In the genomic region with DNA sequence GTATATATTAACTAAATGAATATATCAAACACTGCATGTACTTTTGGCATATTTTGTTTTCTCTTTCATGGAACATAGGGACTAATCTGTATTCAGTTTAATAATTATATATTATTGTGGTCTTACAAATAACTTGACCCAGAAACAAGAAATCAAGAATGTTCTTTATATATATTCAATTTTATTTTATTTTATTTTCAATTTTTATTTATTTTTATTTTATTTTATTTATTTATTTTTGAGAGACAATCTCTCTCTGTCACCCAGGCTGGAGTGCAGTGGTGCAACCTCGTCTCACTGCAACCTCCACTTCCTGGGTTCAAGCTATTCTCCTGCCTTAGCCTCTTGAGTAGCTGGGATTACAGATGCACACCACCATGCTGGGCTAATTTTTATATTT, we compare ENCODE assay signal across 26 cellular contexts.
"Had no signal": no experiment of that assay in that cellular context is flagged by ENCODE, and none has a peak within 500 bp of the region (broad histone marks: within the 10 kb centered on the region; RNA-seq: fewer than 3 reads in every experiment).

No MANE protein-coding gene starts in this region.

- H3K9me3 ChIP-seq: colonic mucosa, esophagus muscularis mucosa, esophagus squamous epithelium, gastrocnemius medialis, gastroesophageal sphincter, heart left ventricle had no signal

- H3K27me3 ChIP-seq: colonic mucosa, dorsolateral prefrontal cortex, esophagus squamous epithelium, foreskin keratinocyte, gastrocnemius medialis, heart left ventricle, hepatocyte had no signal

- FAIRE-seq: endometrium, endothelial cell of umbilical vein had no signal

- H3K4me1 Mint-ChIP-seq: endodermal cell had no signal

- H3K36me3 ChIP-seq: colonic mucosa, esophagus muscularis mucosa, esophagus squamous epithelium, gastrocnemius medialis, gastroesophageal sphincter, heart left ventricle had no signal

- H3K27ac ChIP-seq: colonic mucosa, coronary artery, dorsolateral prefrontal cortex, epithelial cell of prostate, esophagus muscularis mucosa, esophagus squamous epithelium, foreskin keratinocyte, gastrocnemius medialis, gastroesophageal sphincter, heart left ventricle, hepatocyte had no signal

- DNase-seq: colonic mucosa; cortex of kidney; dermis blood vessel endothelial cell; dorsolateral prefrontal cortex; effector CD4-positive, alpha-beta T cell; effector CD8-positive, alpha-beta T cell; effector memory CD4-positive, alpha-beta T cell; effector memory CD8-positive, alpha-beta T cell; endodermal cell; erythroblast; esophagus squamous epithelium; foreskin fibroblast; foreskin keratinocyte; foreskin melanocyte; gastrocnemius medialis; glutamatergic neuron; heart left ventricle had no signal

- H3K27ac Mint-ChIP-seq: dendritic cell treated with granulocyte-macrophage colony-stimulating factor and Interleukin-4, amounts not matched to agents 40 ng/mL and 50 ng/mL, for 4 days; effector memory CD8-positive, alpha-beta T cell; endodermal cell had no signal

- H3K27me3 Mint-ChIP-seq: dendritic cell treated with granulocyte-macrophage colony-stimulating factor and Interleukin-4, amounts not matched to agents 40 ng/mL and 50 ng/mL, for 4 days; effector memory CD8-positive, alpha-beta T cell had no signal

- H3K4me3 Mint-ChIP-seq: dendritic cell treated with granulocyte-macrophage colony-stimulating factor and Interleukin-4, amounts not matched to agents 40 ng/mL and 50 ng/mL, for 4 days; effector memory CD8-positive, alpha-beta T cell; endodermal cell had no signal

- H3K4me3 ChIP-seq: colonic mucosa, coronary artery, dorsolateral prefrontal cortex, esophagus muscularis mucosa, esophagus squamous epithelium, gastrocnemius medialis, gastroesophageal sphincter, heart left ventricle, hepatocyte had no signal

- H3K4me1 ChIP-seq: colonic mucosa, esophagus muscularis mucosa, esophagus squamous epithelium, foreskin keratinocyte, gastrocnemius medialis, gastroesophageal sphincter, heart left ventricle had no signal

- ATAC-seq: effector memory CD8-positive, alpha-beta T cell; esophagus mucosa; foreskin keratinocyte; gastrocnemius medialis; gastroesophageal sphincter; heart left ventricle had no signal
